ENCODE assay signal across 8 cellular contexts in genomic region chr10:47402681-47403301, GRCh38. TPM values are rescaled to one million over a fixed set of nuclear protein-coding genes. Genes with fewer than 3 reads are reported as not detected.
A peak's percentile ranks its signal among the peaks of the same experiment; 100 is the strongest.
DNase-seq lines count a peak whose midpoint lies in the region; ATAC-seq and TF ChIP-seq lines count a peak whose summit lies in the region.

No MANE protein-coding gene starts in this region.

- peak overlapping the region in 1 of 5 experiments; percentile 1 for H3K4me3 Mint-ChIP-seq in brain

- no peak for TF ChIP-seq POLR2A in spleen (IDR thresholded peaks at IDR 0.05)

- H3K27ac Mint-ChIP-seq in brain = peak overlapping the region in 3 of 5 experiments; percentile 44 to 65 (median 56)

- H3K27ac ChIP-seq in spleen = peak overlapping the region in 6 of 8 donors; percentile 22 to 65 (median 54)

- peaks cover 0 to 6% (median 0%) of the 10 kb centered on the region in 7 donors for H3K27me3 ChIP-seq in spleen (replicated peaks in 1 of 7)

- ATAC-seq in HG03280 (IDR thresholded peaks at IDR 0.05; ENCODE audit: unreplicated experiment) = no peak

- peaks cover 6% of the 10 kb centered on the region for H3K27me3 Mint-ChIP-seq in brain

- H3K9me3 Mint-ChIP-seq in brain = peaks cover 0 to 6% (median 0%) of the 10 kb centered on the region in 5 experiments

- no peaks in the 10 kb centered on the region for H3K36me3 ChIP-seq in spleen

- peaks cover 28% of the 10 kb centered on the region for H3K4me1 Mint-ChIP-seq in brain

- H3K36me3 Mint-ChIP-seq in brain = no peaks in the 10 kb centered on the region

- H3K4me1 ChIP-seq in spleen = peaks cover 0 to 21% (median 6%) of the 10 kb centered on the region in 6 donors

- H3K9me3 ChIP-seq in spleen = no peaks in the 10 kb centered on the region

- H3K4me3 ChIP-seq in HFF-Myc (replicated peaks; ENCODE audit: low read depth, low read length) = no peak overlapping the region
- H3K4me3 ChIP-seq in spleen = no peak overlapping the region

- intact Hi-C loops in spleen (cut with DNase I; ENCODE audit: low total_unique reads) = no loop called here

- DNase-seq in HFF-Myc (ENCODE audit: extremely low read depth, low read depth) (peak; percentile 88), islet precursor cell (peak; percentile 96), spleen (peak; percentile 73), medulla oblongata (ENCODE audit: extremely low spot score) (no peak), NOMO-1 treated with dmso at 0.1 percent for 144 hours (lab: John Stamatoyannopoulos, UW; ENCODE audit: unreplicated experiment) (no peak), NCI-H2227 (lab: John Stamatoyannopoulos, UW; ENCODE audit: unreplicated experiment) (no peak)

- no peak for TF ChIP-seq CTCF in HFF-Myc (IDR thresholded peaks at IDR 0.05; ENCODE audit: low read depth, low read length, missing control alignments)
- no peak for TF ChIP-seq CTCF in brain (conservative IDR thresholded peaks at IDR 0.05)
- peak in 1 of 11 experiments; percentile 3 for TF ChIP-seq CTCF in spleen (IDR thresholded peaks at IDR 0.05 in 8 of 11, conservative IDR thresholded peaks at IDR 0.05 in 3 of 11)

- 48 to 77% (median 75%) methylated on average over 4 of the region's 4 CpGs for WGBS in spleen, 5 donors

RNA-seq across cellular contexts. Expression of gene ZNF488, which starts 18.7 kb away (rescaled TPM):
- polyA plus RNA-seq in brain (ENCODE audit: insufficient read depth, low read depth, low replicate concordance) (22.1 TPM), spleen (under 1 TPM in 1 of 3 donors, not detected in 2; 0.02 TPM)
- total RNA-seq in spleen = under 1 TPM in 3 of 7 donors, not detected in 4; 0.09 to 0.26 (median 0.13) TPM

RNA-seq across cellular contexts. Expression of gene RBP3, which starts 54.6 kb away (rescaled TPM):
- polyA plus RNA-seq in brain (ENCODE audit: insufficient read depth, low read depth, low replicate concordance) = not detected
- not detected for total RNA-seq in spleen
- polyA plus RNA-seq in spleen = not detected

Comparison
In these comparisons a context has a peak if more than half of its experiments do, and no peak if none do; other contexts are left out.
1. DNase-seq: peak in HFF-Myc (single experiment), islet precursor cell (single experiment) and spleen (single experiment); none in medulla oblongata (single experiment), NOMO-1 treated with dmso at 0.1 percent for 144 hours (single experiment) and NCI-H2227 (single experiment).
2. RNA of gene ZNF488, which starts 18.7 kb away (polyA plus RNA-seq): 22.1 TPM in brain (single experiment); 0.02 TPM in spleen; every median in the first group is over 10 times any median in the second.